In the genomic region with DNA sequence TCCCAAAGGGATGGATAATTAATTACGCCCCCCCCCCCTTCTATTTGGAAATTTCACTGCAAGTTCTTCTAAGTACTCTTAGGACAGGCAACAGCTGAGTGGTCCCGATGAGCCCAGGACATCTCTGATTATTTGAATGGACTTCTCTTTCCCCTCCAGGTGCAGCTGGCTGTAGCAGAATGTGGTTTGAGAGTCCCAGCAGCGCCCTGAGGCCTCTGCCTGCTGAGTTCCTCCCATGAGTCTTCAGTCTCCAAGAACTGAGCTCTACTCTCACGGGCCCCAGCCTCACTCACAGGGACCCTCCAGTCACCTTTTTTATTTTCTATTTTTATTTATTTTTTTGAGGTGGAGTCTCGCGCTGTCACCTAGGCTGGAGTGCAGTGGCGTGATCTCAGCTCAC, we compare ENCODE assay signal across 17 cellular contexts.
"Had no signal": no experiment of that assay in that cellular context is flagged by ENCODE, and none has a peak within 500 bp of the region (broad histone marks: within the 10 kb centered on the region; RNA-seq: fewer than 3 reads in every experiment).

No MANE protein-coding gene starts in this region.

- H3K36me3 ChIP-seq: colonic mucosa, lower lobe of right lung, spleen had no signal

- H3K27me3 ChIP-seq: colonic mucosa, spleen had no signal

- DNase-seq: activated CD4-positive, alpha-beta T cell treated with anti-CD3 and anti-CD28 coated beads, Interleukin-2, amount 10 ng/mL, durations not matched to agents 7 days and 5 days; activated CD8-positive, alpha-beta T cell treated with anti-CD3 and anti-CD28 coated beads, Interleukin-2, amount 10 ng/mL, durations not matched to agents 7 days and 5 days; activated naive CD4-positive, alpha-beta T cell treated with anti-CD3 and anti-CD28 coated beads for 36 hours; activated T-cell treated with anti-CD3 and anti-CD28 coated beads, Interleukin-2, amount 50 U/mL, for 24 hours; aorta; colonic mucosa; foreskin keratinocyte; hypothalamus; lower lobe of right lung; nucleus accumbens; posterior cingulate gyrus; spleen; stimulated activated CD4-positive, alpha-beta T cell treated with anti-CD3 and anti-CD28 coated beads, Interleukin-4, amount 100 ng/mL, for 4 hours had no signal

- H3K4me3 Mint-ChIP-seq: activated CD4-positive, alpha-beta T cell treated with anti-CD3 and anti-CD28 coated beads, Interleukin-2, amount 10 ng/mL, durations not matched to agents 7 days and 5 days; activated CD8-positive, alpha-beta T cell treated with anti-CD3 and anti-CD28 coated beads, Interleukin-2, amount 10 ng/mL, durations not matched to agents 7 days and 5 days; activated naive CD4-positive, alpha-beta T cell treated with anti-CD3 and anti-CD28 coated beads for 36 hours; activated T-cell treated with anti-CD3 and anti-CD28 coated beads, Interleukin-2, amount 50 U/mL, for 24 hours; central memory CD8-positive, alpha-beta T cell; natural killer cell treated with Interleukin-12 subunit alpha and Interleukin-12 subunit beta and Interleukin-15 and Interleukin-18, amount 100 ng/mL, for 72 hours; stimulated activated memory B cell treated with anti-CD40 and anti-IgM and Interleukin-4, amounts not matched to agents 10 μg/mL and 1 μg/mL and 100 μg/mL, for 72 hours had no signal

- H3K9me3 ChIP-seq: colonic mucosa, lower lobe of right lung had no signal

- H3K9me3 Mint-ChIP-seq: activated T-cell treated with anti-CD3 and anti-CD28 coated beads, Interleukin-2, amount 50 U/mL, for 24 hours; activated T-helper 2 cell treated with anti-CD3 and anti-CD28 coated beads, Interferon-gamma antibody, Interleukin-2, Interleukin-4, amounts not matched to agents 10 μg/mL and 5 μg/mL and 100 μg/mL, durations not matched to agents 14 hours and 24 hours and 36 hours; central memory CD8-positive, alpha-beta T cell; natural killer cell treated with Interleukin-12 subunit alpha and Interleukin-12 subunit beta and Interleukin-15 and Interleukin-18, amount 100 ng/mL, for 72 hours had no signal

- H3K36me3 Mint-ChIP-seq: natural killer cell treated with Interleukin-12 subunit alpha and Interleukin-12 subunit beta and Interleukin-15 and Interleukin-18, amount 100 ng/mL, for 72 hours had no signal

- H3K27ac ChIP-seq: colonic mucosa, foreskin keratinocyte, lower lobe of right lung had no signal

- H3K4me1 ChIP-seq: colonic mucosa, foreskin keratinocyte had no signal

- H3K27me3 Mint-ChIP-seq: activated CD4-positive, alpha-beta T cell treated with anti-CD3 and anti-CD28 coated beads, Interleukin-2, amount 10 ng/mL, durations not matched to agents 7 days and 5 days; activated T-cell treated with anti-CD3 and anti-CD28 coated beads, Interleukin-2, amount 50 U/mL, for 24 hours; central memory CD8-positive, alpha-beta T cell; natural killer cell treated with Interleukin-12 subunit alpha and Interleukin-12 subunit beta and Interleukin-15 and Interleukin-18, amount 100 ng/mL, for 72 hours; stimulated activated memory B cell treated with anti-CD40 and anti-IgM and Interleukin-4, amounts not matched to agents 10 μg/mL and 1 μg/mL and 100 μg/mL, for 72 hours had no signal

- ATAC-seq: activated CD8-positive, alpha-beta T cell treated with anti-CD3 and anti-CD28 coated beads, Interleukin-2, amount 10 ng/mL, durations not matched to agents 7 days and 5 days; foreskin keratinocyte; lower lobe of right lung; natural killer cell treated with Interleukin-12 subunit alpha and Interleukin-12 subunit beta and Interleukin-15 and Interleukin-18, amount 100 ng/mL, for 72 hours; stimulated activated memory B cell treated with anti-CD40 and anti-IgM and Interleukin-4, amounts not matched to agents 10 μg/mL and 1 μg/mL and 100 μg/mL, for 72 hours had no signal

- H3K4me3 ChIP-seq: colonic mucosa, lower lobe of right lung, spleen had no signal

- H3K27ac Mint-ChIP-seq: activated CD4-positive, alpha-beta T cell treated with anti-CD3 and anti-CD28 coated beads, Interleukin-2, amount 10 ng/mL, durations not matched to agents 7 days and 5 days; activated CD8-positive, alpha-beta T cell treated with anti-CD3 and anti-CD28 coated beads, Interleukin-2, amount 10 ng/mL, durations not matched to agents 7 days and 5 days; activated naive CD4-positive, alpha-beta T cell treated with anti-CD3 and anti-CD28 coated beads for 36 hours; activated T-cell treated with anti-CD3 and anti-CD28 coated beads, Interleukin-2, amount 50 U/mL, for 24 hours; activated T-helper 2 cell treated with anti-CD3 and anti-CD28 coated beads, Interferon-gamma antibody, Interleukin-2, Interleukin-4, amounts not matched to agents 10 μg/mL and 5 μg/mL and 100 μg/mL, durations not matched to agents 14 hours and 24 hours and 36 hours; natural killer cell treated with Interleukin-12 subunit alpha and Interleukin-12 subunit beta and Interleukin-15 and Interleukin-18, amount 100 ng/mL, for 72 hours; stimulated activated memory B cell treated with anti-CD40 and anti-IgM and Interleukin-4, amounts not matched to agents 10 μg/mL and 1 μg/mL and 100 μg/mL, for 72 hours had no signal
